Comparison of ENCODE assay signal across 16 cellular contexts in the genomic region with DNA sequence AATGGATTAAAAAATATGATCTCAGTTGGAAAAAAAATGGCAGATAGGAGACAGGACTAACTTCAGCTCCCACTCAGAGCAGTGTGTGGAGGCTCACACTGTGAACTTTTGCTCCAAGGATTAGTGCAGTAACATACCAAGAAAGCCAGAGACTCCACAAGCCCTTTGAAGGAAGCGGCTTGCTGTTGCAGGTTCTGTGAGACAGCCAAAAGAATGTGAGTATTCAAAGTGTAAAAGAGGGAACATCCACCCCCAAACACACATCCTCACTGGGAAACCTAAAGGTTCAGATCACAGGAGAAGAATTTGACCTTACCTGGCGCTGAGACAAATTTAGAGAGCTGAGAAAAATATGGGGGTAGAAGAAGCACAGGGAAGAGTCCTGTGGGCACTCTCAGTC.
DNase-seq lines count a peak whose midpoint lies in the region; ATAC-seq and TF ChIP-seq lines count a peak whose summit lies in the region.
"Had no signal": no experiment of that assay in that cellular context is flagged by ENCODE, and none has a peak within 500 bp of the region (broad histone marks: within the 10 kb centered on the region; RNA-seq: fewer than 3 reads in every experiment).

No MANE protein-coding gene starts in this region.

- H3K36me3 ChIP-seq in HUES48 (ENCODE audit: control insufficient read depth, insufficient read depth, low read length) = no peaks in the 10 kb centered on the region
- H3K36me3 ChIP-seq: MG63, prostate gland had no signal

- peaks cover 14% of the 10 kb centered on the region for H3K4me1 ChIP-seq in HUES48 (ENCODE audit: control insufficient read depth, insufficient read depth, low read length)
- H3K4me1 ChIP-seq: prostate gland had no signal

- peaks cover 6% of the 10 kb centered on the region for H3K9me3 ChIP-seq in HUES48 (ENCODE audit: control insufficient read depth, insufficient read depth, low read length)
- H3K9me3 ChIP-seq: MG63, prostate gland had no signal

- H3K4me3 ChIP-seq in HUES48 (ENCODE audit: low read depth, low read length) (no peak overlapping the region; the same call in 1 of the 2 replicates), astrocyte of the spinal cord (ENCODE audit: low read depth, low read length) (no peak overlapping the region)
- H3K4me3 ChIP-seq: coronary artery, MG63, mucosa of descending colon, prostate gland had no signal

- no peaks in the 10 kb centered on the region for H3K36me3 Mint-ChIP-seq in activated T-cell treated with anti-CD3 and anti-CD28 coated beads, Interleukin-2, amount 50 U/mL, for 24 hours (ENCODE audit: low read depth)

- H3K27ac Mint-ChIP-seq in activated T-cell treated with anti-CD3 and anti-CD28 coated beads, Interleukin-2, amount 50 U/mL, for 24 hours = no peak overlapping the region
- H3K27ac Mint-ChIP-seq: activated CD8-positive, alpha-beta T cell treated with anti-CD3 and anti-CD28 coated beads for 36 hours had no signal

- in situ Hi-C loops in astrocyte of the spinal cord (cut with HindIII; ENCODE audit: low sequenced_read_pairs) = no loop called here

- H3K9ac ChIP-seq in HUES48 (ENCODE audit: low read depth, low read length) = no peak overlapping the region

- ATAC-seq in GM21526 (IDR thresholded peaks at IDR 0.05; ENCODE audit: low FRiP score, unreplicated experiment) = no peak
- ATAC-seq: activated CD8-positive, alpha-beta T cell treated with anti-CD3 and anti-CD28 coated beads for 36 hours; mucosa of descending colon had no signal

- no peaks in the 10 kb centered on the region for H3K4me1 Mint-ChIP-seq in activated T-cell treated with anti-CD3 and anti-CD28 coated beads, Interleukin-2, amount 50 U/mL, for 24 hours (ENCODE audit: low read depth)

- no peak for TF ChIP-seq CTCF in astrocyte of the spinal cord (IDR thresholded peaks at IDR 0.05; ENCODE audit: low read depth, low read length)

- no peak overlapping the region for H3K4me3 Mint-ChIP-seq in activated T-cell treated with anti-CD3 and anti-CD28 coated beads, Interleukin-2, amount 50 U/mL, for 24 hours
- H3K4me3 Mint-ChIP-seq: activated CD8-positive, alpha-beta T cell treated with anti-CD3 and anti-CD28 coated beads for 36 hours had no signal

- H3K27me3 Mint-ChIP-seq in activated T-cell treated with anti-CD3 and anti-CD28 coated beads, Interleukin-2, amount 50 U/mL, for 24 hours = peaks cover 6% of the 10 kb centered on the region

- H3K9me3 Mint-ChIP-seq in activated T-cell treated with anti-CD3 and anti-CD28 coated beads, Interleukin-2, amount 50 U/mL, for 24 hours = peaks cover 8% of the 10 kb centered on the region

- no peaks in the 10 kb centered on the region for H3K27me3 ChIP-seq in HUES48 (ENCODE audit: control insufficient read depth, insufficient read depth, low read length)
- H3K27me3 ChIP-seq: MG63 had no signal

- DNase-seq in astrocyte of the spinal cord (ENCODE audit: low read depth, low spot score) = peak; percentile 80
- DNase-seq in kidney tubule cell (ENCODE audit: low spot score) = peak; percentile 24
- DNase-seq in activated naive CD4-positive, alpha-beta T cell treated with Interleukin-2 at 50 U/mL for 16 hours = no peak
- no peak for DNase-seq in activated T-cell treated with anti-CD3 and anti-CD28 coated beads, Interleukin-2, amount 50 U/mL, for 24 hours
- DNase-seq in NOMO-1 (lab: John Stamatoyannopoulos, UW; ENCODE audit: unreplicated experiment in 2 of 2) = no peak
- DNase-seq: activated CD8-positive, alpha-beta T cell treated with anti-CD3 and anti-CD28 coated beads for 36 hours; C1 segment of cervical spinal cord; DMS79 treated with DMSO at 0.1 percent for 48 hours; MG63; mucosa of descending colon; NCI-H187 treated with DMSO at 0.1 percent for 48 hours; NCI-H510A had no signal

- H3K27ac ChIP-seq in HUES48 (ENCODE audit: low read depth, low read length) = peak overlapping the region; percentile 76
- H3K27ac ChIP-seq: coronary artery, prostate gland had no signal

Comparison
In these comparisons a context has a peak if more than half of its experiments do, and no peak if none do; other contexts are left out.
1. DNase-seq: peak in astrocyte of the spinal cord (single experiment) and kidney tubule cell (single experiment); none in activated naive CD4-positive, alpha-beta T cell treated with Interleukin-2 at 50 U/mL for 16 hours (single experiment), activated T-cell treated with anti-CD3 and anti-CD28 coated beads, Interleukin-2, amount 50 U/mL, for 24 hours (single experiment) and NOMO-1 (0 of 2).